Comparison of ENCODE assay signal across 16 cellular contexts in the genomic region with DNA sequence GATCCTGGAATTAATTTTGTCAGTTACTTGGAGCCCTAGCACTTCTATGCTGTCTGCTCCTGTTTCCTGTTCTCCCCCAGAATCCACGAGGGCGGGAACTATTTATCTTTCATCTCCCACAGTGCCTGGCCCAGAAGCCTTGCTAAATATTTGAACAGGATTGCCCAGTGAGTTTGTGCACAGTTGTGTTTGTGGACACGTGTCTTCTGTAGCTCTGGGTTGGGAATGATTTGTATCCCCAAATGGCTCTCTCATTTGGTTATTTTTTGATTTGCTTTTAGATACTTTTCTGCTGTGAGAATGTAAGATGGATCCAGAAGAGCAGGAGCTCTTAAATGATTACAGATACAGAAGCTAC. TPM values are rescaled to one million over a fixed set of nuclear protein-coding genes. Genes with fewer than 3 reads are reported as not detected.
DNase-seq lines count a peak whose midpoint lies in the region; ATAC-seq and TF ChIP-seq lines count a peak whose summit lies in the region.
"Had no signal": no experiment of that assay in that cellular context is flagged by ENCODE, and none has a peak within 500 bp of the region (broad histone marks: within the 10 kb centered on the region; RNA-seq: fewer than 3 reads in every experiment).

No MANE protein-coding gene starts in this region.

- H3K27ac Mint-ChIP-seq in chondrocyte (ENCODE audit: unreplicated experiment), result peak overlapping the region; percentile 42
- H3K27ac Mint-ChIP-seq in natural killer cell treated with Interleukin-12 subunit alpha and Interleukin-12 subunit beta and Interleukin-15 and Interleukin-18, amount 100 ng/mL, for 72 hours, result no peak overlapping the region
- H3K27ac Mint-ChIP-seq: CD8-positive, alpha-beta T cell; GM23338 had no signal

- intact Hi-C loops in thyroid gland (cut with DNase I), result no loop called here

- no peak for TF ChIP-seq CTCF in chondrocyte (IDR thresholded peaks at IDR 0.05)
- TF ChIP-seq CTCF in parathyroid adenoma (IDR thresholded peaks at IDR 0.05), result no peak
- no peak for TF ChIP-seq CTCF in thyroid gland (IDR thresholded peaks at IDR 0.05)

- peaks cover 3% of the 10 kb centered on the region for H3K4me1 ChIP-seq in parathyroid adenoma
- peaks cover 0 to 7% of the 10 kb centered on the region in 2 donors for H3K4me1 ChIP-seq in thyroid gland

- no peak overlapping the region for H2AFZ ChIP-seq in parathyroid adenoma
- H2AFZ ChIP-seq: GM23338 had no signal

- H3K36me3 ChIP-seq in parathyroid adenoma (ENCODE audit: control insufficient read depth, insufficient read depth, low read length) (no peaks in the 10 kb centered on the region), thyroid gland (no peaks in the 10 kb centered on the region)

- no peak overlapping the region for H3K9ac ChIP-seq in parathyroid adenoma

- H3K36me3 Mint-ChIP-seq in chondrocyte (ENCODE audit: low read depth), result peaks cover 10% of the 10 kb centered on the region
- H3K36me3 Mint-ChIP-seq in natural killer cell treated with Interleukin-12 subunit alpha and Interleukin-12 subunit beta and Interleukin-15 and Interleukin-18, amount 100 ng/mL, for 72 hours, result no peaks in the 10 kb centered on the region

- H3K27ac ChIP-seq in parathyroid adenoma (no peak overlapping the region), thyroid gland (no peak overlapping the region)
- H3K27ac ChIP-seq: esophagus muscularis mucosa had no signal

- peaks cover 11% of the 10 kb centered on the region for H3K4me1 Mint-ChIP-seq in chondrocyte (ENCODE audit: low read depth)
- peaks cover 4 to 18% of the 10 kb centered on the region in 2 donors for H3K4me1 Mint-ChIP-seq in natural killer cell treated with Interleukin-12 subunit alpha and Interleukin-12 subunit beta and Interleukin-15 and Interleukin-18, amount 100 ng/mL, for 72 hours (ENCODE audit: low read depth in 2 of 2)

- DNase-seq in DMS 273 (lab: John Stamatoyannopoulos, UW; ENCODE audit: unreplicated experiment) (peak; percentile 15), DMS 273 treated with DMSO at 0.1 percent for 48 hours (lab: John Stamatoyannopoulos, UW) (no peak), NCI-H1092 treated with DMSO at 0.1 percent for 48 hours (lab: John Stamatoyannopoulos, UW) (peak; percentile 29), chondrocyte (ENCODE audit: low spot score) (no peak), NAMALWA (ENCODE audit: low spot score) (no peak), thyroid gland (no peak)
- DNase-seq in natural killer cell treated with Interleukin-12 subunit alpha and Interleukin-12 subunit beta and Interleukin-15 and Interleukin-18, amount 100 ng/mL, for 72 hours (ENCODE audit: low spot score), result no peak
- DNase-seq: 8988T; amygdala; CD8-positive, alpha-beta T cell; cortex of kidney; KG1; kidney glomerular epithelial cell had no signal

- H3K9me3 ChIP-seq in parathyroid adenoma (ENCODE audit: control insufficient read depth, low read length), result no peaks in the 10 kb centered on the region
- no peaks in the 10 kb centered on the region for H3K9me3 ChIP-seq in thyroid gland
- H3K9me3 ChIP-seq: esophagus muscularis mucosa had no signal

- no peaks in the 10 kb centered on the region for H3K27me3 Mint-ChIP-seq in chondrocyte (ENCODE audit: low read depth)
- no peaks in the 10 kb centered on the region for H3K27me3 Mint-ChIP-seq in natural killer cell treated with Interleukin-12 subunit alpha and Interleukin-12 subunit beta and Interleukin-15 and Interleukin-18, amount 100 ng/mL, for 72 hours

- no peak overlapping the region for H3K4me3 Mint-ChIP-seq in chondrocyte (ENCODE audit: unreplicated experiment)
- no peak overlapping the region for H3K4me3 Mint-ChIP-seq in natural killer cell treated with Interleukin-12 subunit alpha and Interleukin-12 subunit beta and Interleukin-15 and Interleukin-18, amount 100 ng/mL, for 72 hours
- H3K4me3 Mint-ChIP-seq: CD8-positive, alpha-beta T cell; GM23338 had no signal

- no peak for ATAC-seq in natural killer cell treated with Interleukin-12 subunit alpha and Interleukin-12 subunit beta and Interleukin-15 and Interleukin-18, amount 100 ng/mL, for 72 hours
- ATAC-seq: CD8-positive, alpha-beta T cell; GM23338 had no signal

- no peak for TF ChIP-seq POLR2A in thyroid gland (IDR thresholded peaks at IDR 0.05)

- H3K9me3 Mint-ChIP-seq in chondrocyte (ENCODE audit: low read depth), result no peaks in the 10 kb centered on the region
- H3K9me3 Mint-ChIP-seq in natural killer cell treated with Interleukin-12 subunit alpha and Interleukin-12 subunit beta and Interleukin-15 and Interleukin-18, amount 100 ng/mL, for 72 hours, result no peaks in the 10 kb centered on the region
- H3K9me3 Mint-ChIP-seq: CD8-positive, alpha-beta T cell; GM23338 had no signal

- no peaks in the 10 kb centered on the region for H3K27me3 ChIP-seq in parathyroid adenoma (ENCODE audit: control insufficient read depth, insufficient read depth, low read length)
- H3K27me3 ChIP-seq in thyroid gland, result no peaks in the 10 kb centered on the region
- H3K27me3 ChIP-seq: esophagus muscularis mucosa had no signal

- WGBS in thyroid gland, 2 donors, result 61 to 63% methylated on average over 3 of the region's 3 CpGs

- peak overlapping the region; percentile 16 for H3K4me2 ChIP-seq in parathyroid adenoma (ENCODE audit: low read length)
- H3K4me2 ChIP-seq: GM23338 had no signal

- peaks cover 15% of the 10 kb centered on the region for H3K79me2 ChIP-seq in parathyroid adenoma

- H3K4me3 ChIP-seq in parathyroid adenoma (ENCODE audit: low read depth, low read length) (no peak overlapping the region), thyroid gland (replicated peaks in 1 of 3) (no peak overlapping the region)
- H3K4me3 ChIP-seq: esophagus muscularis mucosa, GM23338 had no signal

RNA-seq across cellular contexts. Expression of a gene that starts 7.8 kb away (rescaled TPM):
- total RNA-seq in chondrocyte, result 17.1 to 23.1 TPM (median 17.8 TPM) in 3 replicates
- total RNA-seq in natural killer cell treated with Interleukin-12 subunit alpha and Interleukin-12 subunit beta and Interleukin-15 and Interleukin-18, amount 100 ng/mL, for 72 hours, result 10 to 100 TPM in 1 of 2 donors, 1 to 10 TPM in 1; 8.9 to 16.3 TPM
- 10 to 100 TPM; 15.9 to 28.1 (median 20.4) TPM for total RNA-seq in thyroid gland

RNA-seq across cellular contexts. Expression of a gene that starts 29.5 kb away (rescaled TPM):
- total RNA-seq in chondrocyte, result 3.4 to 7.4 TPM (median 3.5 TPM) in 3 replicates
- total RNA-seq in natural killer cell treated with Interleukin-12 subunit alpha and Interleukin-12 subunit beta and Interleukin-15 and Interleukin-18, amount 100 ng/mL, for 72 hours, result 1 to 10 TPM; 4.5 to 6.5 TPM
- 10 to 100 TPM in 1 of 4 donors, 1 to 10 TPM in 3; 5.0 to 23.6 (median 6.5) TPM for total RNA-seq in thyroid gland

Comparison
In these comparisons a context has a peak if more than half of its experiments do, and no peak if none do; other contexts are left out.
1. DNase-seq: peak in DMS 273 (single experiment) and NCI-H1092 treated with DMSO at 0.1 percent for 48 hours (single experiment); none in DMS 273 treated with DMSO at 0.1 percent for 48 hours (single experiment), chondrocyte (single experiment), NAMALWA (single experiment), natural killer cell treated with Interleukin-12 subunit alpha and Interleukin-12 subunit beta and Interleukin-15 and Interleukin-18, amount 100 ng/mL, for 72 hours (single experiment) and thyroid gland (0 of 2).